In the genomic region with DNA sequence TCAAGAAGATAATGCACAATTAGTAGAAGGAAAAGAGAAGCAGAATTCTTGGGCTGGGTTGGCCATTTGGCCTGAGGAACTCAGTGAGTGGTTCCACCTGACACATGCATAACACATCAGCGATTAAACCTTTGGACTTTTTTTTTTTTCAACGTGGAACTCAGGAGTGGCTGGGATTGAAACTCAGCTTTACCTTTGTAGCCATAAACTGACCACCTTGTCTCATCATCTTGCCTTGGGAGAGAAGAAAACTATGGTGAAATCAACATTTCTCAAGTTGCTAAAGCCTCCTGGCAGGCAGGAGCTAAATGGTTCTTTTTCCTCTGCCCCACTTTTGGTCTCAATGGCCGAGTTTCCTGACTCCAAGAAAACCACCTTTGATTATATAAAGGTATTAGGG, we compare ENCODE assay signal across 8 cellular contexts. TPM values are rescaled to one million over a fixed set of nuclear protein-coding genes. Genes with fewer than 3 reads are reported as not detected.
DNase-seq lines count a peak whose midpoint lies in the region; ATAC-seq and TF ChIP-seq lines count a peak whose summit lies in the region.

No MANE protein-coding gene starts in this region.

- TF ChIP-seq CTCF in OCI-LY1 (IDR thresholded peaks at IDR 0.05; ENCODE audit: low read length) (no peak), endothelial cell (IDR thresholded peaks at IDR 0.05; ENCODE audit: unreplicated experiment) (no peak), neural cell (IDR thresholded peaks at IDR 0.05; ENCODE audit: poor library complexity, severe bottlenecking) (no peak), MM.1S (IDR thresholded peaks at IDR 0.05; ENCODE audit: low read length) (no peak)

- H3K9ac ChIP-seq in BLaER1 treated with 17β-estradiol and CSF1 and Interleukin-3, amounts not matched to agents 10 nM and 100 nM = peak overlapping the region; percentile 65 to 99 (median 97); a peak in 21 of 22 replicates
- H3K9ac ChIP-seq in OCI-LY1 (ENCODE audit: low read length) (peak overlapping the region; percentile 78), neural cell (ENCODE audit: low read length) (no peak overlapping the region), MM.1S (ENCODE audit: low read length) (no peak overlapping the region)

- H3K9me3 ChIP-seq in BLaER1 treated with 17β-estradiol and CSF1 and Interleukin-3, amounts not matched to agents 10 nM and 100 nM (replicated peaks in 1 of 11) = 0 out of 22 replicates have a peak, but pooled peaks cover 0 to under 1% (median 0%) of the 10 kb centered on the region in 11 experiments
- H3K9me3 ChIP-seq in OCI-LY1 (ENCODE audit: low read length) = no peaks in the 10 kb centered on the region
- H3K9me3 ChIP-seq in neural cell (ENCODE audit: low read length) = no peaks in the 10 kb centered on the region
- H3K9me3 ChIP-seq in MM.1S (replicated peaks; ENCODE audit: insufficient read depth, low read length) = no peaks in the 10 kb centered on the region

- H2AFZ ChIP-seq in OCI-LY1 (ENCODE audit: low read length) = no peak overlapping the region
- no peak overlapping the region for H2AFZ ChIP-seq in neural cell (ENCODE audit: low read depth, low read length)
- no peak overlapping the region for H2AFZ ChIP-seq in MM.1S (ENCODE audit: low read length)

- H3K79me2 ChIP-seq in OCI-LY1 (ENCODE audit: insufficient read depth, low read length) = peaks cover 38% of the 10 kb centered on the region
- H3K79me2 ChIP-seq in neural cell (replicated peaks; ENCODE audit: insufficient read depth, low read length) = peaks cover 2% of the 10 kb centered on the region
- peaks cover 30% of the 10 kb centered on the region for H3K79me2 ChIP-seq in MM.1S (ENCODE audit: low read length)

- peaks cover 12% of the 10 kb centered on the region for H3K27me3 Mint-ChIP-seq in endothelial cell (ENCODE audit: unreplicated experiment)

- H3K36me3 ChIP-seq in BLaER1 treated with 17β-estradiol and CSF1 and Interleukin-3, amounts not matched to agents 10 nM and 100 nM = peaks cover 0 to 3% (median 0%) of the 10 kb centered on the region in 11 experiments; a peak in 1 of 22 replicates
- peaks cover 6% of the 10 kb centered on the region; the same call in 1 of the 2 replicates for H3K36me3 ChIP-seq in OCI-LY1 (ENCODE audit: insufficient read depth, low read length)
- no peaks in the 10 kb centered on the region for H3K36me3 ChIP-seq in neural cell (ENCODE audit: insufficient read depth, low read length)
- H3K36me3 ChIP-seq in MM.1S (replicated peaks; ENCODE audit: insufficient read depth, low read length) = no peaks in the 10 kb centered on the region

- peak overlapping the region; percentile 79 for H3K4me3 Mint-ChIP-seq in endothelial cell (ENCODE audit: unreplicated experiment)

- H3K4me2 ChIP-seq in BLaER1 treated with 17β-estradiol and CSF1 and Interleukin-3, amounts not matched to agents 10 nM and 100 nM = peak overlapping the region; percentile 71 to 91 (median 82)
- H3K4me2 ChIP-seq in OCI-LY1 (ENCODE audit: low read length) (peak overlapping the region; percentile 77), neural cell (ENCODE audit: low read length) (no peak overlapping the region), MM.1S (ENCODE audit: low read depth, low read length) (no peak overlapping the region)

- DNase-seq in endothelial cell (ENCODE audit: low spot score) (no peak), foreskin melanocyte (no peak), MM.1S (no peak), COLO829 (ENCODE audit: low spot score) (no peak)

- H3F3A ChIP-seq in OCI-LY1 (ENCODE audit: insufficient read depth, low read length) (peaks cover 3% of the 10 kb centered on the region; the same call in 1 of the 2 replicates), neural cell (ENCODE audit: insufficient read depth, low read length, poor library complexity, severe bottlenecking) (no peaks in the 10 kb centered on the region), MM.1S (ENCODE audit: insufficient read depth, low read length) (peaks cover 40% of the 10 kb centered on the region)

- H3K9me3 Mint-ChIP-seq in endothelial cell (ENCODE audit: unreplicated experiment) = no peaks in the 10 kb centered on the region

- no peak for ATAC-seq in HG03175 (IDR thresholded peaks at IDR 0.05; ENCODE audit: unreplicated experiment)

- no peaks in the 10 kb centered on the region for H3K9me2 ChIP-seq in OCI-LY1 (ENCODE audit: low read depth, low read length)
- H3K9me2 ChIP-seq in neural cell (ENCODE audit: insufficient read depth, low read length) = no peaks in the 10 kb centered on the region
- H3K9me2 ChIP-seq in MM.1S (replicated peaks; ENCODE audit: insufficient read depth, low read length) = no peaks in the 10 kb centered on the region

- TF ChIP-seq EP300 in neural cell (conservative IDR thresholded peaks at IDR 0.05; ENCODE audit: poor library complexity, severe bottlenecking) = no peak

- no peak overlapping the region for H3K27ac Mint-ChIP-seq in endothelial cell (ENCODE audit: unreplicated experiment)

- no peaks in the 10 kb centered on the region for H3K36me3 Mint-ChIP-seq in endothelial cell (ENCODE audit: low read depth, unreplicated experiment)

- H3K4me3 ChIP-seq in BLaER1 treated with 17β-estradiol and CSF1 and Interleukin-3, amounts not matched to agents 10 nM and 100 nM = peak overlapping the region; percentile 78 to 99 (median 95)
- peak overlapping the region; percentile 62 for H3K4me3 ChIP-seq in OCI-LY1 (ENCODE audit: low read depth, low read length, poor library complexity, severe bottlenecking)
- H3K4me3 ChIP-seq in neural cell (ENCODE audit: low read length) = peak overlapping the region; percentile 60
- no peak overlapping the region for H3K4me3 ChIP-seq in MM.1S (ENCODE audit: low read length)

- H4K20me1 ChIP-seq in BLaER1 treated with 17β-estradiol and CSF1 and Interleukin-3, amounts not matched to agents 10 nM and 100 nM = peaks cover 10 to 36% (median 28%) of the 10 kb centered on the region in 11 experiments; a peak in 18 of 22 replicates
- no peaks in the 10 kb centered on the region for H4K20me1 ChIP-seq in OCI-LY1 (ENCODE audit: insufficient read depth, low read length)
- no peaks in the 10 kb centered on the region for H4K20me1 ChIP-seq in neural cell (ENCODE audit: insufficient read depth)
- H4K20me1 ChIP-seq in MM.1S (ENCODE audit: insufficient read depth, low read length) = peaks cover 4% of the 10 kb centered on the region; the same call in 1 of the 2 replicates

- H3K27me3 ChIP-seq in BLaER1 treated with 17β-estradiol and CSF1 and Interleukin-3, amounts not matched to agents 10 nM and 100 nM = no peaks in the 10 kb centered on the region
- H3K27me3 ChIP-seq in OCI-LY1 (ENCODE audit: insufficient read depth, low read length) (no peaks in the 10 kb centered on the region), neural cell (ENCODE audit: insufficient read depth, low read depth, low read length) (no peaks in the 10 kb centered on the region), MM.1S (replicated peaks; ENCODE audit: insufficient read depth, low read length) (no peaks in the 10 kb centered on the region)

- H3K4me1 ChIP-seq in BLaER1 treated with 17β-estradiol and CSF1 and Interleukin-3, amounts not matched to agents 10 nM and 100 nM = peaks cover 22 to 41% (median 36%) of the 10 kb centered on the region in 10 experiments
- H3K4me1 ChIP-seq in OCI-LY1 (ENCODE audit: insufficient read depth, low read length, severe bottlenecking) (peaks cover 46% of the 10 kb centered on the region), MM.1S (ENCODE audit: low read length) (peaks cover 25% of the 10 kb centered on the region)

- peak overlapping the region in 10 of 11 experiments; percentile 50 to 99 (median 96); a peak in 20 of 22 replicates for H3K27ac ChIP-seq in BLaER1 treated with 17β-estradiol and CSF1 and Interleukin-3, amounts not matched to agents 10 nM and 100 nM
- peak overlapping the region; percentile 70 for H3K27ac ChIP-seq in OCI-LY1 (ENCODE audit: low read depth, low read length, poor library complexity, severe bottlenecking)
- no peak overlapping the region for H3K27ac ChIP-seq in neural cell (ENCODE audit: low read length)
- H3K27ac ChIP-seq in MM.1S (ENCODE audit: low read length) = no peak overlapping the region

- no peak for TF ChIP-seq RAD21 in neural cell (conservative IDR thresholded peaks at IDR 0.05)

- H3K4me1 Mint-ChIP-seq in endothelial cell (ENCODE audit: unreplicated experiment) = peaks cover 7% of the 10 kb centered on the region

TF ChIP-seq in neural cell, 6 proteins besides CTCF, POLR2A, EP300 and RAD21:
- TF ChIP-seq SMC3 (conservative IDR thresholded peaks at IDR 0.05; ENCODE audit: poor library complexity) = no peak
- TF ChIP-seq POLR2AphosphoS5 (IDR thresholded peaks at IDR 0.05) = no peak
- no peak for TF ChIP-seq EZH2 (IDR thresholded peaks at IDR 0.05; ENCODE audit: borderline replicate concordance, insufficient read depth, low read length, poor library complexity, severe bottlenecking)
- TF ChIP-seq, protein P1, sequence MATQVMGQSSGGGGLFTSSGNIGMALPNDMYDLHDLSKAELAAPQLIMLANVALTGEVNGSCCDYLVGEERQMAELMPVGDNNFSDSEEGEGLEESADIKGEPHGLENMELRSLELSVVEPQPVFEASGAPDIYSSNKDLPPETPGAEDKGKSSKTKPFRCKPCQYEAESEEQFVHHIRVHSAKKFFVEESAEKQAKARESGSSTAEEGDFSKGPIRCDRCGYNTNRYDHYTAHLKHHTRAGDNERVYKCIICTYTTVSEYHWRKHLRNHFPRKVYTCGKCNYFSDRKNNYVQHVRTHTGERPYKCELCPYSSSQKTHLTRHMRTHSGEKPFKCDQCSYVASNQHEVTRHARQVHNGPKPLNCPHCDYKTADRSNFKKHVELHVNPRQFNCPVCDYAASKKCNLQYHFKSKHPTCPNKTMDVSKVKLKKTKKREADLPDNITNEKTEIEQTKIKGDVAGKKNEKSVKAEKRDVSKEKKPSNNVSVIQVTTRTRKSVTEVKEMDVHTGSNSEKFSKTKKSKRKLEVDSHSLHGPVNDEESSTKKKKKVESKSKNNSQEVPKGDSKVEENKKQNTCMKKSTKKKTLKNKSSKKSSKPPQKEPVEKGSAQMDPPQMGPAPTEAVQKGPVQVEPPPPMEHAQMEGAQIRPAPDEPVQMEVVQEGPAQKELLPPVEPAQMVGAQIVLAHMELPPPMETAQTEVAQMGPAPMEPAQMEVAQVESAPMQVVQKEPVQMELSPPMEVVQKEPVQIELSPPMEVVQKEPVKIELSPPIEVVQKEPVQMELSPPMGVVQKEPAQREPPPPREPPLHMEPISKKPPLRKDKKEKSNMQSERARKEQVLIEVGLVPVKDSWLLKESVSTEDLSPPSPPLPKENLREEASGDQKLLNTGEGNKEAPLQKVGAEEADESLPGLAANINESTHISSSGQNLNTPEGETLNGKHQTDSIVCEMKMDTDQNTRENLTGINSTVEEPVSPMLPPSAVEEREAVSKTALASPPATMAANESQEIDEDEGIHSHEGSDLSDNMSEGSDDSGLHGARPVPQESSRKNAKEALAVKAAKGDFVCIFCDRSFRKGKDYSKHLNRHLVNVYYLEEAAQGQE (IDR thresholded peaks at IDR 0.05; ENCODE audit: borderline replicate concordance) = no peak
- no peak for TF ChIP-seq TAF1 (IDR thresholded peaks at IDR 0.05; ENCODE audit: low read depth)
- no peak for TF ChIP-seq MXI1 (conservative IDR thresholded peaks at IDR 0.05; ENCODE audit: poor library complexity, severe bottlenecking)

RNA-seq across cellular contexts. Expression of a gene that starts 16.3 kb away (rescaled TPM):
- not detected for total RNA-seq in endothelial cell (ENCODE audit: unreplicated experiment)
- not detected in 2 replicates for polyA plus RNA-seq in neural cell
- polyA minus RNA-seq in neural cell = not detected in 2 replicates

Comparison
In these comparisons a context has a peak if more than half of its experiments do, and no peak if none do; other contexts are left out.
1. H3K27ac ChIP-seq: peak in BLaER1 treated with 17β-estradiol and CSF1 and Interleukin-3, amounts not matched to agents 10 nM and 100 nM (10 of 11) and OCI-LY1 (single experiment); none in neural cell (single experiment) and MM.1S (single experiment).
2. H3K4me2 ChIP-seq: peak in BLaER1 treated with 17β-estradiol and CSF1 and Interleukin-3, amounts not matched to agents 10 nM and 100 nM (11 of 11) and OCI-LY1 (single experiment); none in neural cell (single experiment) and MM.1S (single experiment).
3. H3K9ac ChIP-seq: peak in BLaER1 treated with 17β-estradiol and CSF1 and Interleukin-3, amounts not matched to agents 10 nM and 100 nM (11 of 11) and OCI-LY1 (single experiment); none in neural cell (single experiment) and MM.1S (single experiment).